10 cellular contexts compared by ENCODE assay signal in the genomic region with DNA sequence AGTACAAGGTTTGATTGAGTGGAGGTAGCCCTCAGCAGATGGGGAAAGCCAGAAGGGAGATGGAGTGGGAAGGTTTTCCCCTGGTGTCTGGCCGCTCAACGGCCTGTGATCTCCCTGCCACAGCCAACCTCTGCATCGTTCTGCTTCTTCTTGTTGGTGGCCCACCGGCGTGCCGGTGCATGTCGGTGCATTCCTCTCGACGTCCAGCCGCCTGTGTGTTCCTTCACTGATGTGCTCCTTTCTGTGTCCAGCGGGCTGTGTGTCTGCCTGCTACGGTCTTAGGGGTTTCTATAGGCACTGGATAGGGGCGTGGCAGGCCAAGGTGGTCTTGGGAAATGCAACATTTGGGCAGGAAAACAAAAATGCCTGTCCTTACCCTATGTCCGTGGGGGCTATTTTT.
"Had no signal": no experiment of that assay in that cellular context is flagged by ENCODE, and none has a peak within 500 bp of the region (broad histone marks: within the 10 kb centered on the region; RNA-seq: fewer than 3 reads in every experiment).

No MANE protein-coding gene starts in this region.

- H3K4me3 ChIP-seq: GM23248, HAP-1 had no signal

- H3K9me3 ChIP-seq: HAP-1 had no signal

- H3K36me3 ChIP-seq: HAP-1 had no signal

- H3K9ac ChIP-seq: GM23248, KMS-11 had no signal

- H3K4me1 ChIP-seq: HAP-1 had no signal

- H3K4me2 ChIP-seq: KMS-11 had no signal

- DNase-seq: GM23248, GOT3, H7, HFFc6, IMR-90, KBM-7 had no signal

- H2AFZ ChIP-seq: GM23248 had no signal

- H3K27ac ChIP-seq: GM23248, HL-60, KMS-11 had no signal

- ATAC-seq: HCT116 had no signal
